ENCODE assay signal across 19 cellular contexts in genomic region chr11:24181395-24182047, GRCh38.
"Had no signal": no experiment of that assay in that cellular context is flagged by ENCODE, and none has a peak within 500 bp of the region (broad histone marks: within the 10 kb centered on the region; RNA-seq: fewer than 3 reads in every experiment).

No MANE protein-coding gene starts in this region.

- H3K27me3 ChIP-seq: esophagus squamous epithelium, right lobe of liver, suprapubic skin, thyroid gland had no signal

- ATAC-seq: left colon; psoas muscle; right lobe of liver; stimulated activated effector memory CD8-positive, alpha-beta T cell treated with anti-CD3 and anti-CD28 coated beads, Interleukin-12 subunit alpha, Interleukin-12 subunit beta, amount 100 ng/mL, for 72 hours; stimulated activated naive CD8-positive, alpha-beta T cell treated with anti-CD3 and anti-CD28 coated beads, Interleukin-15, Interleukin-2, amounts not matched to agents 100 U/mL and 50 U/mL, for 24 hours had no signal

- H3K4me1 ChIP-seq: esophagus squamous epithelium, psoas muscle, right lobe of liver, suprapubic skin, thyroid gland had no signal

- H3K36me3 Mint-ChIP-seq: immature natural killer cell; naive B cell; stimulated activated effector memory CD8-positive, alpha-beta T cell treated with anti-CD3 and anti-CD28 coated beads, Interleukin-12 subunit alpha, Interleukin-12 subunit beta, amount 100 ng/mL, for 72 hours; type B pancreatic cell had no signal

- H3K4me1 Mint-ChIP-seq: immature natural killer cell; naive B cell; nephron; stimulated activated effector memory CD8-positive, alpha-beta T cell treated with anti-CD3 and anti-CD28 coated beads, Interleukin-12 subunit alpha, Interleukin-12 subunit beta, amount 100 ng/mL, for 72 hours had no signal

- H3K36me3 ChIP-seq: esophagus squamous epithelium, right lobe of liver, suprapubic skin, thyroid gland had no signal

- H3K27ac Mint-ChIP-seq: immature natural killer cell; naive B cell; nephron; stimulated activated effector memory CD8-positive, alpha-beta T cell treated with anti-CD3 and anti-CD28 coated beads, Interleukin-12 subunit alpha, Interleukin-12 subunit beta, amount 100 ng/mL, for 72 hours; type B pancreatic cell had no signal

- H3K9me3 ChIP-seq: psoas muscle, right lobe of liver, suprapubic skin, thyroid gland had no signal

- H3K4me3 ChIP-seq: esophagus squamous epithelium, psoas muscle, right lobe of liver, suprapubic skin, thyroid gland had no signal

- FAIRE-seq: urothelium cell line had no signal

- H3K27me3 Mint-ChIP-seq: naive B cell, type B pancreatic cell had no signal

- H3K27ac ChIP-seq: esophagus squamous epithelium, psoas muscle, right lobe of liver, suprapubic skin, thyroid gland had no signal

- DNase-seq: esophagus squamous epithelium; foreskin fibroblast; immature natural killer cell; kidney; left colon; mesendoderm; naive B cell; psoas muscle; retina; right lobe of liver; stimulated activated CD4-positive, alpha-beta T cell treated with anti-CD3 and anti-CD28 coated beads, Interleukin-4, amount 100 ng/mL, for 1 hour; stimulated activated CD8-positive, alpha-beta memory T cell treated with anti-CD3 and anti-CD28 coated beads, Interleukin-4, amount 100 ng/mL, for 48 hours; stimulated activated naive CD8-positive, alpha-beta T cell treated with anti-CD3 and anti-CD28 coated beads, Interleukin-15, Interleukin-2, amounts not matched to agents 100 U/mL and 50 U/mL, for 24 hours; thyroid gland had no signal

- H3K4me3 Mint-ChIP-seq: immature natural killer cell; naive B cell; nephron; stimulated activated effector memory CD8-positive, alpha-beta T cell treated with anti-CD3 and anti-CD28 coated beads, Interleukin-12 subunit alpha, Interleukin-12 subunit beta, amount 100 ng/mL, for 72 hours; type B pancreatic cell had no signal
